Comparison of ENCODE assay signal across 20 cellular contexts in the genomic region with DNA sequence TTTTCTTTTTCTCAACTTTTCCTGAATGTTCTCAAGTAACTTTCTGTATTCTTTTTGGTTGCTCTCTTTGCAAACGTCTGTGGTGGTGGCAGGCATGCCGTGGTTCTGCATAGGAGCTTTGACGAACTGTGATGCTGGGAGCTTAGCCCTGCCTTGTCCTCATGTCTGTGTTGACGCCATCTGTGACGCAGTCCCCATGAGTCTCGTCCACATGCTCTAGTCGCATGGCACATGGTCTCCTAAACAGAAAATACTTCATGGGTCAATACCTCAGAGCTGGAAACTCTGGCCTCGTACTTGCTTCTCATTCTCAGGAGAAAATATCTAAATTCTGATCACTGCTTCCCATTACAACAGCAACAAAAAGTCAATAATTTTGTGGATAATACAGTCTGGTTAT. TPM values are rescaled to one million over a fixed set of nuclear protein-coding genes. Genes with fewer than 3 reads are reported as not detected.
DNase-seq lines count a peak whose midpoint lies in the region; ATAC-seq and TF ChIP-seq lines count a peak whose summit lies in the region.
"Had no signal": no experiment of that assay in that cellular context is flagged by ENCODE, and none has a peak within 500 bp of the region (broad histone marks: within the 10 kb centered on the region; RNA-seq: fewer than 3 reads in every experiment).

No MANE protein-coding gene starts in this region.

- no peaks in the 10 kb centered on the region for H3K27me3 Mint-ChIP-seq in activated naive CD4-positive, alpha-beta T cell treated with anti-CD3 and anti-CD28 coated beads, Interleukin-2, amount 10 ng/mL, durations not matched to agents 7 days and 5 days
- no peaks in the 10 kb centered on the region for H3K27me3 Mint-ChIP-seq in CD8-positive, alpha-beta T cell (ENCODE audit: low read depth)
- H3K27me3 Mint-ChIP-seq in activated naive CD8-positive, alpha-beta T cell treated with anti-CD3 and anti-CD28 coated beads, Interleukin-2, amount 50 U/mL, for 24 hours = no peaks in the 10 kb centered on the region

- H3K9me3 Mint-ChIP-seq in activated naive CD4-positive, alpha-beta T cell treated with anti-CD3 and anti-CD28 coated beads, Interleukin-2, amount 10 ng/mL, durations not matched to agents 7 days and 5 days = no peaks in the 10 kb centered on the region
- no peaks in the 10 kb centered on the region for H3K9me3 Mint-ChIP-seq in CD8-positive, alpha-beta T cell
- no peaks in the 10 kb centered on the region for H3K9me3 Mint-ChIP-seq in activated naive CD8-positive, alpha-beta T cell treated with anti-CD3 and anti-CD28 coated beads, Interleukin-2, amount 50 U/mL, for 24 hours
- H3K9me3 Mint-ChIP-seq: GM23338 had no signal

- ATAC-seq in CD8-positive, alpha-beta T cell = no peak
- no peak for ATAC-seq in activated naive CD8-positive, alpha-beta T cell treated with anti-CD3 and anti-CD28 coated beads, Interleukin-2, amount 50 U/mL, for 24 hours
- no peak for ATAC-seq in sciatic nerve
- ATAC-seq: GM23338, K562 had no signal

- no peak for TF ChIP-seq CTCF in CD8-positive, alpha-beta T cell (IDR thresholded peaks at IDR 0.05)

- intact Hi-C loops in CD8-positive, alpha-beta T cell (cut with DNase I, micrococcal nuclease) = no loop called here
- intact Hi-C loops in sciatic nerve (cut with DNase I) = no loop called here

- H3K9me3 ChIP-seq in CD8-positive, alpha-beta T cell (ENCODE audit: low read length) = no peaks in the 10 kb centered on the region
- no peaks in the 10 kb centered on the region for H3K9me3 ChIP-seq in MG63
- H3K9me3 ChIP-seq: BE2C, HAP-1, SJSA1 had no signal

- POLR2A ChIA-PET in CD8-positive, alpha-beta T cell (lab: Charles Lee) = no interaction called here

- no peaks in the 10 kb centered on the region for H3K4me1 Mint-ChIP-seq in activated naive CD4-positive, alpha-beta T cell treated with anti-CD3 and anti-CD28 coated beads, Interleukin-2, amount 10 ng/mL, durations not matched to agents 7 days and 5 days
- no peaks in the 10 kb centered on the region for H3K4me1 Mint-ChIP-seq in CD8-positive, alpha-beta T cell (ENCODE audit: low read depth)
- H3K4me1 Mint-ChIP-seq in activated naive CD8-positive, alpha-beta T cell treated with anti-CD3 and anti-CD28 coated beads, Interleukin-2, amount 50 U/mL, for 24 hours = no peaks in the 10 kb centered on the region

- H3K27ac ChIP-seq in CD8-positive, alpha-beta T cell (ENCODE audit: low read depth, low read length) = no peak overlapping the region
- H3K27ac ChIP-seq: SJSA1 had no signal

- peaks cover 47% of the 10 kb centered on the region for H3K36me3 ChIP-seq in CD8-positive, alpha-beta T cell (ENCODE audit: insufficient read depth, low read length)
- H3K36me3 ChIP-seq in MG63 = no peaks in the 10 kb centered on the region; the same call in 1 of the 2 replicates

- peak overlapping the region; percentile 58 for H3K27ac Mint-ChIP-seq in activated naive CD4-positive, alpha-beta T cell treated with anti-CD3 and anti-CD28 coated beads, Interleukin-2, amount 10 ng/mL, durations not matched to agents 7 days and 5 days
- peak overlapping the region; percentile 68 for H3K27ac Mint-ChIP-seq in CD8-positive, alpha-beta T cell
- H3K27ac Mint-ChIP-seq in activated naive CD8-positive, alpha-beta T cell treated with anti-CD3 and anti-CD28 coated beads, Interleukin-2, amount 50 U/mL, for 24 hours = peak overlapping the region; percentile 36
- H3K27ac Mint-ChIP-seq: GM23338 had no signal

- H3K4me1 ChIP-seq in CD8-positive, alpha-beta T cell (ENCODE audit: insufficient read depth, low read length) = no peaks in the 10 kb centered on the region
- H3K4me1 ChIP-seq: BE2C, SJSA1 had no signal

- H3K27me3 ChIP-seq in CD8-positive, alpha-beta T cell (ENCODE audit: insufficient read depth, low read length) = no peaks in the 10 kb centered on the region
- H3K27me3 ChIP-seq in MG63 = no peaks in the 10 kb centered on the region
- H3K27me3 ChIP-seq: BE2C, SJSA1 had no signal

- CTCF ChIA-PET in activated naive CD4-positive, alpha-beta T cell treated with anti-CD3 and anti-CD28 coated beads, Interleukin-2, amount 10 ng/mL, durations not matched to agents 7 days and 5 days (lab: Charles Lee) = no interaction called here
- CTCF ChIA-PET in CD8-positive, alpha-beta T cell (lab: Charles Lee) = interaction anchor here (1.6 kb wide), 1 partner anchor 143 kb away, joined by 5 read pairs; no protein-coding TSS in a partner anchor

- no peak overlapping the region for H3K4me3 Mint-ChIP-seq in activated naive CD4-positive, alpha-beta T cell treated with anti-CD3 and anti-CD28 coated beads, Interleukin-2, amount 10 ng/mL, durations not matched to agents 7 days and 5 days
- H3K4me3 Mint-ChIP-seq in CD8-positive, alpha-beta T cell = no peak overlapping the region
- H3K4me3 Mint-ChIP-seq in activated naive CD8-positive, alpha-beta T cell treated with anti-CD3 and anti-CD28 coated beads, Interleukin-2, amount 50 U/mL, for 24 hours = no peak overlapping the region
- H3K4me3 Mint-ChIP-seq: GM23338 had no signal

- DNase-seq in activated naive CD4-positive, alpha-beta T cell treated with anti-CD3 and anti-CD28 coated beads, Interleukin-2, amount 10 ng/mL, durations not matched to agents 7 days and 5 days = no peak
- no peak for DNase-seq in activated naive CD4-positive, alpha-beta T cell treated with anti-CD3 and anti-CD28 coated beads, Interleukin-2, amount 50 U/mL, for 16 hours
- no peak for DNase-seq in CD8-positive, alpha-beta T cell
- no peak for DNase-seq in activated naive CD8-positive, alpha-beta T cell treated with anti-CD3 and anti-CD28 coated beads, Interleukin-2, amount 50 U/mL, for 24 hours
- DNase-seq in sciatic nerve (ENCODE audit: low spot score) = peak; percentile 33
- no peak for DNase-seq in MG63
- DNase-seq in central memory CD4-positive, alpha-beta T cell = no peak
- DNase-seq: BE2C, DMS153, NCI-H1092, NCI-H1436, NCI-H187 treated with DMSO at 0.1 percent for 48 hours, NCI-H2107, NCI-H446 treated with DMSO at 0.1 percent for 48 hours, NCI-H526 treated with DMSO at 0.1 percent for 48 hours, OCI-M1 had no signal

- H3K36me3 Mint-ChIP-seq in activated naive CD4-positive, alpha-beta T cell treated with anti-CD3 and anti-CD28 coated beads, Interleukin-2, amount 10 ng/mL, durations not matched to agents 7 days and 5 days = peaks cover 60% of the 10 kb centered on the region
- peaks cover 83% of the 10 kb centered on the region for H3K36me3 Mint-ChIP-seq in CD8-positive, alpha-beta T cell
- peaks cover 25% of the 10 kb centered on the region for H3K36me3 Mint-ChIP-seq in activated naive CD8-positive, alpha-beta T cell treated with anti-CD3 and anti-CD28 coated beads, Interleukin-2, amount 50 U/mL, for 24 hours (ENCODE audit: low read depth)

- H3K4me3 ChIP-seq in CD8-positive, alpha-beta T cell (ENCODE audit: low read depth, low read length) = no peak overlapping the region
- H3K4me3 ChIP-seq in MG63 = no peak overlapping the region
- H3K4me3 ChIP-seq: GM23338, HAP-1, K562, SJSA1 had no signal

RNA-seq across cellular contexts. Expression of gene DYNC1H1, which starts 50.3 kb away (rescaled TPM):
- 100 to 1,000 TPM; 359 TPM for total RNA-seq in CD8-positive, alpha-beta T cell
- total RNA-seq in sciatic nerve = 496 TPM
- 108 and 146 TPM in 2 replicates for total RNA-seq in MG63 (2014; rRNA removed; shearing (Covaris generic); ENCODE audit: low replicate concordance)
